1 cellular context compared by ENCODE assay signal in genomic region chr1:156742801-156743200, GRCh38.
TF ChIP-seq lines count a peak whose summit lies in the region.

No MANE protein-coding gene starts in this region.

TF ChIP-seq in HCT116, 20 proteins besides CTCF, POLR2A, EP300 and RAD21:
- TF ChIP-seq ELF1 (IDR thresholded peaks at IDR 0.05; ENCODE audit: borderline replicate concordance, low read depth) (no peak), REST (IDR thresholded peaks at IDR 0.05; ENCODE audit: low read depth) (no peak), SP1 (IDR thresholded peaks at IDR 0.05; ENCODE audit: low read depth) (no peak), SRF (IDR thresholded peaks at IDR 0.05; ENCODE audit: low read depth) (no peak), FOSL1 (IDR thresholded peaks at IDR 0.05; ENCODE audit: low read depth) (no peak), YY1 (IDR thresholded peaks at IDR 0.05; ENCODE audit: extremely low read depth, insufficient replicate concordance, low read depth, low read length) (no peak), MAX (IDR thresholded peaks at IDR 0.05) (no peak), EZH2phosphoT487 (IDR thresholded peaks at IDR 0.05; ENCODE audit: borderline replicate concordance) (no peak), ZNF274 (IDR thresholded peaks at IDR 0.05; ENCODE audit: low read depth, low read length) (no peak), ATF3 (IDR thresholded peaks at IDR 0.05) (no peak)
